Comparison of ENCODE assay signal across 7 cellular contexts in the genomic region with DNA sequence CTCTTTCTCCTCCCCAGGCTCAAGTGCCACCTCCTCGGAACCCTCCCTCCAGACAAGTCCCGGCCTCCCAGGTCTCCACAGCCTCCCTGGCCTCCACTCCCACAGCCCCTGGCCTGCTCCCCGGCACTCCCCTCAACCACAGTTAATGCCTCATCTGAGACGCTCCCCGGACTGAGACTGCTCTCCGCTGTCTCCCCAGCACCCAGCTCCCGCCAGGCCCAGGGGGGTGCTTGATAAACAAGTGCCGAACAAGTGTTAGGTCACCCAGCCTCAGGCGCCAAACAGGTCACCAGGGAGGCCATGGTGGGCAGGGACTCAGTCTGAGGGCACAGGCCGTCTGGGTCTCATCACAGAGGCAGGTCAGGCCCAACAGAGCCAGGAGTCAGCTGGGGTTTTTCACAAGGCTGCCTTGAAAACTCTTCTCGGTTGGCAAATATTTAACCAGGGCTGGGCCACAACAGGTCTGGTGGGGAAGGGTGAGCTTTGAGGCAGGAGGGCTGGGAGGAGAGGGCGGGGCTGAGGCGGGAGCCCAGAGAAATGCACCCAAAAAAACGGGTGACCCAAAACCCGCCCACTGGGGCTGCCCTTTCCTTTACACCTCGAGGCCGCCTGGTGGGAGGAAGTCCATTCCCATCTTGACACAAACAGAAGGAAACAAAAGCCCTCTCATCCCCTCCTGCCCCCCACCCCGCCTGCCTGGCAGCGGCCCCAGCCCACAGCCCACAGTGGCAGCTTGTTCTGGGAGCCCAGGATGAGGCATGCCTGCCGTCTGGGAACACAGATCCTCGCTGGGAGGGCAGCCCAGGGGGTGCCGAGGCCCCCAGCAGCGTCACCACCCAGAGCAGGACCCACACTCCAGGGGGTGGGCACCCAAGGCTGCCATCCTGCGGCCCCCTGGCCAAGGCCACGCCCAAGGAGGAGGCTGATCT.
DNase-seq lines count a peak whose midpoint lies in the region; ATAC-seq lines count a peak whose summit lies in the region.

No MANE protein-coding gene starts in this region.

- DNase-seq in NCI-H774 (lab: John Stamatoyannopoulos, UW) (peak; percentile 74), occipital lobe (lab: John Stamatoyannopoulos, UW) (peak; percentile 38), retina (no peak)
- DNase-seq in activated naive CD4-positive, alpha-beta T cell (lab: John Stamatoyannopoulos, UW): no peak

- peak; percentile 60 for ATAC-seq in GM21619 (IDR thresholded peaks at IDR 0.05; ENCODE audit: unreplicated experiment)
- ATAC-seq in esophagus mucosa: peak; percentile 64
- no peak for ATAC-seq in GM21528 (IDR thresholded peaks at IDR 0.05; ENCODE audit: low FRiP score, unreplicated experiment)

Comparison
In these comparisons a context has a peak if more than half of its experiments do, and no peak if none do; other contexts are left out.
1. DNase-seq: peak in NCI-H774 (single experiment) and occipital lobe (single experiment); none in activated naive CD4-positive, alpha-beta T cell (0 of 4) and retina (single experiment).